In genomic region chr17:15514469-15514868, GRCh38 we compare ENCODE assay signal across 1 cellular context.
TF ChIP-seq lines count a peak whose summit lies in the region.

No MANE protein-coding gene starts in this region.

TF ChIP-seq in IMR-90, 13 proteins besides CTCF, POLR2A, EP300 and RAD21 (continued from another document):
- TF ChIP-seq ELK1 (IDR thresholded peaks at IDR 0.05; ENCODE audit: borderline replicate concordance, low read depth, low read length) (no peak), RFX5 (IDR thresholded peaks at IDR 0.05; ENCODE audit: low read depth, low read length) (no peak), MAFK (IDR thresholded peaks at IDR 0.05; ENCODE audit: low read depth, low read length) (no peak)
